In genomic region chr3:140942221-140943104, GRCh38 we compare ENCODE assay signal across 8 cellular contexts. TPM values are rescaled to one million over a fixed set of nuclear protein-coding genes. Genes with fewer than 3 reads are reported as not detected.
DNase-seq lines count a peak whose midpoint lies in the region; ATAC-seq and TF ChIP-seq lines count a peak whose summit lies in the region.

No MANE protein-coding gene starts in this region.

- peak; percentile 43 for TF ChIP-seq POLR2A in GM18951 (IDR thresholded peaks at IDR 0.05; ENCODE audit: extremely low read depth, insufficient read depth, insufficient read length)
- TF ChIP-seq POLR2A in suprapubic skin (IDR thresholded peaks at IDR 0.05) = no peak

- DNase-seq in BE2C (peak; percentile 72), NOMO-1 treated with dmso at 0.1 percent for 144 hours (lab: John Stamatoyannopoulos, UW; ENCODE audit: unreplicated experiment) (peak; percentile 66), fibroblast of peridontal ligament (ENCODE audit: extremely low read depth) (peak; percentile 55), suprapubic skin (ENCODE audit: low spot score in 2 of 2) (peak; percentile 79 to 80)

- H3K4me1 ChIP-seq in BE2C (no peaks in the 10 kb centered on the region; the same call in 1 of the 2 replicates), suprapubic skin (peaks cover 32% of the 10 kb centered on the region)

- peaks cover 4% of the 10 kb centered on the region for H3K9me3 Mint-ChIP-seq in activated T-helper 17 cell treated with anti-CD3 and anti-CD28 coated beads, Interleukin-2, amount 50 U/mL, for 72 hours
- no peaks in the 10 kb centered on the region for H3K9me3 Mint-ChIP-seq in nephron

- WGBS in suprapubic skin = under 1% methylated on average over 55 of the region's 56 CpGs

- ATAC-seq in HG03159 (IDR thresholded peaks at IDR 0.05; ENCODE audit: unreplicated experiment) = peak; percentile 55
- peak; percentile 13 for ATAC-seq in activated T-helper 17 cell treated with anti-CD3 and anti-CD28 coated beads, Interleukin-2, amount 50 U/mL, for 72 hours (replicated peaks)

- peaks cover 1% of the 10 kb centered on the region; the same call in 1 of the 2 replicates for H3K36me3 ChIP-seq in BE2C
- no peaks in the 10 kb centered on the region for H3K36me3 ChIP-seq in suprapubic skin

- H3K27ac Mint-ChIP-seq in activated T-helper 17 cell treated with anti-CD3 and anti-CD28 coated beads, Interleukin-2, amount 50 U/mL, for 72 hours = peak overlapping the region; percentile 94
- peak overlapping the region; percentile 95 to 99 (median 98) for H3K27ac Mint-ChIP-seq in nephron

- H3K27me3 Mint-ChIP-seq in activated T-helper 17 cell treated with anti-CD3 and anti-CD28 coated beads, Interleukin-2, amount 50 U/mL, for 72 hours = no peaks in the 10 kb centered on the region
- no peaks in the 10 kb centered on the region for H3K27me3 Mint-ChIP-seq in nephron (ENCODE audit: low read depth)

- H3K4me3 ChIP-seq in BE2C (ENCODE audit: low read depth, low read length) = peak overlapping the region; percentile 80
- H3K4me3 ChIP-seq in suprapubic skin = peak overlapping the region; percentile 70

- peaks cover 27% of the 10 kb centered on the region for H3K4me1 Mint-ChIP-seq in activated T-helper 17 cell treated with anti-CD3 and anti-CD28 coated beads, Interleukin-2, amount 50 U/mL, for 72 hours
- H3K4me1 Mint-ChIP-seq in nephron = peaks cover 44% of the 10 kb centered on the region

- TF ChIP-seq CTCF in BE2C (IDR thresholded peaks at IDR 0.05; ENCODE audit: low read depth, low read length) (no peak), nephron (IDR thresholded peaks at IDR 0.05; ENCODE audit: unreplicated experiment in 3 of 3) (no peak), suprapubic skin (IDR thresholded peaks at IDR 0.05) (no peak)

- peak overlapping the region; percentile 95 for H3K27ac ChIP-seq in suprapubic skin

- H3K4me3 Mint-ChIP-seq in activated T-helper 17 cell treated with anti-CD3 and anti-CD28 coated beads, Interleukin-2, amount 50 U/mL, for 72 hours = peak overlapping the region; percentile 96
- peak overlapping the region; percentile 94 to 96 (median 96) for H3K4me3 Mint-ChIP-seq in nephron

- H3K9me3 ChIP-seq in BE2C (no peaks in the 10 kb centered on the region), suprapubic skin (no peaks in the 10 kb centered on the region)

- no peak for TF ChIP-seq EP300 in suprapubic skin (IDR thresholded peaks at IDR 0.05)

- in situ Hi-C loops in GM18951 (cut with MboI; ENCODE audit: low sequenced_read_pairs, unreplicated experiment) = no loop called here

- H3K27me3 ChIP-seq in BE2C = no peaks in the 10 kb centered on the region; the same call in 1 of the 2 replicates
- H3K27me3 ChIP-seq in suprapubic skin = no peaks in the 10 kb centered on the region

- peaks cover 32% of the 10 kb centered on the region for H3K36me3 Mint-ChIP-seq in activated T-helper 17 cell treated with anti-CD3 and anti-CD28 coated beads, Interleukin-2, amount 50 U/mL, for 72 hours (ENCODE audit: low read depth)
- H3K36me3 Mint-ChIP-seq in nephron (ENCODE audit: low read depth) = peaks cover 13% of the 10 kb centered on the region

RNA-seq across cellular contexts. Expression of gene SLC25A36, which starts 0.8 kb away (rescaled TPM):
- polyA plus RNA-seq in BE2C (2012; ENCODE audit: insufficient read depth, insufficient read length, low read depth) = 46.7 TPM
- total RNA-seq in activated T-helper 17 cell treated with anti-CD3 and anti-CD28 coated beads, Interleukin-2, amount 50 U/mL, for 72 hours = 10 to 100 TPM; 46.1 to 83.9 TPM
- total RNA-seq in suprapubic skin = 10 to 100 TPM; 28.2 to 89.6 (median 43.1) TPM

Comparison
In these comparisons a context has a peak if more than half of its experiments do, and no peak if none do; other contexts are left out.
1. Peak in every context shown above with its lines: DNase-seq, ATAC-seq, H3K4me3 ChIP-seq and H3K27ac ChIP-seq.